In the genomic region with DNA sequence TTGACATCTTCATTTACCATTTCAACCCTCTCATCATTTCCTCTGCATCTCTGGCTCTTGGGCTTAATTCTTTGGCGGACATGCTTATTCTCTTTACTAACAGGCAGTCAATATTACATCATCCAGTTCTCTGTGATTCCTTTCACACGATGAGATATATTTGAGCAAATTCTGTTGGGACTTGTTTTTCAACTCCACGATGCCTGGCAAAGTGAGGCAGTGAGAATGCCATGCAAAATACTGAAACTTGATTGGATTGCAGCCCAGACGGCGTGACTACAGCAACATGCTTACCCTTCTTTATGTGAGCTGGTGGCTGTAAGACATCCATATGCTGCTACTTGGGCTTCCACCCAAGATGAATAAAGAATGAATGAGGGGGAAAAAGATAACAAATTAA, we compare ENCODE assay signal across 20 cellular contexts.
A peak's percentile ranks its signal among the peaks of the same experiment; 100 is the strongest.
DNase-seq lines count a peak whose midpoint lies in the region; ATAC-seq and TF ChIP-seq lines count a peak whose summit lies in the region.
"Had no signal": no experiment of that assay in that cellular context is flagged by ENCODE, and none has a peak within 500 bp of the region (broad histone marks: within the 10 kb centered on the region; RNA-seq: fewer than 3 reads in every experiment).

No MANE protein-coding gene starts in this region.

- H3K4me3 ChIP-seq in GM23338 (no peak overlapping the region), epithelial cell of esophagus (ENCODE audit: low read length) (no peak overlapping the region), upper lobe of right lung (no peak overlapping the region)
- H3K4me3 ChIP-seq: hepatocyte, right atrium auricular region had no signal

- H3F3A ChIP-seq in GM23338 (replicated peaks; ENCODE audit: low read depth), result no peaks in the 10 kb centered on the region

- no peaks in the 10 kb centered on the region for H3K9me3 Mint-ChIP-seq in GM23338
- H3K9me3 Mint-ChIP-seq in activated T-helper 1 cell treated with anti-CD3 and anti-CD28 coated beads, Interleukin-12 subunit alpha, Interleukin-12 subunit beta, Interleukin-2, Interleukin-4 antibody, amounts not matched to agents 30 ng/mL and 10 ng/mL and 1 ng/mL, durations not matched to agents 14 hours and 24 hours and 36 hours, result no peaks in the 10 kb centered on the region
- H3K9me3 Mint-ChIP-seq: activated naive CD4-positive, alpha-beta T cell treated with anti-CD3 and anti-CD28 coated beads, Interleukin-2, amount 50 U/mL, for 72 hours; activated T-cell treated with anti-CD3 and anti-CD28 coated beads, Interleukin-2, amount 50 U/mL, for 4 hours had no signal

- TF ChIP-seq CTCF in GM23338 (conservative IDR thresholded peaks at IDR 0.05; ENCODE audit: low read depth in 2 of 2) (no peak), epithelial cell of esophagus (IDR thresholded peaks at IDR 0.05; ENCODE audit: insufficient read depth, low read depth, low read length, missing control alignments) (no peak), upper lobe of right lung (IDR thresholded peaks at IDR 0.05) (no peak)

- H3K27ac Mint-ChIP-seq in GM23338, result no peak overlapping the region
- no peak overlapping the region for H3K27ac Mint-ChIP-seq in activated T-helper 1 cell treated with anti-CD3 and anti-CD28 coated beads, Interleukin-12 subunit alpha, Interleukin-12 subunit beta, Interleukin-2, Interleukin-4 antibody, amounts not matched to agents 30 ng/mL and 10 ng/mL and 1 ng/mL, durations not matched to agents 14 hours and 24 hours and 36 hours
- H3K27ac Mint-ChIP-seq: activated naive CD4-positive, alpha-beta T cell treated with anti-CD3 and anti-CD28 coated beads, Interleukin-2, amount 50 U/mL, for 72 hours had no signal

- no peaks in the 10 kb centered on the region for H4K20me1 ChIP-seq in GM23338 (replicated peaks; ENCODE audit: insufficient read depth)

- no peak overlapping the region for H3K4me3 Mint-ChIP-seq in GM23338
- no peak overlapping the region for H3K4me3 Mint-ChIP-seq in activated T-helper 1 cell treated with anti-CD3 and anti-CD28 coated beads, Interleukin-12 subunit alpha, Interleukin-12 subunit beta, Interleukin-2, Interleukin-4 antibody, amounts not matched to agents 30 ng/mL and 10 ng/mL and 1 ng/mL, durations not matched to agents 14 hours and 24 hours and 36 hours
- H3K4me3 Mint-ChIP-seq: activated T-cell treated with anti-CD3 and anti-CD28 coated beads, Interleukin-2, amount 50 U/mL, for 4 hours had no signal

- intact Hi-C loops in activated T-helper 1 cell treated with anti-CD3 and anti-CD28 coated beads, Interleukin-12 subunit alpha, Interleukin-12 subunit beta, Interleukin-2, Interleukin-4 antibody, amounts not matched to agents 30 ng/mL and 10 ng/mL and 1 ng/mL, durations not matched to agents 14 hours and 24 hours and 36 hours (cut with micrococcal nuclease), result no loop called here
- intact Hi-C loops in upper lobe of right lung (cut with DNase I), result no loop called here

- H3K4me1 ChIP-seq in GM23338 (ENCODE audit: insufficient read depth), result peaks cover 6% of the 10 kb centered on the region; the same call in 1 of the 2 replicates
- no peaks in the 10 kb centered on the region for H3K4me1 ChIP-seq in upper lobe of right lung

- H3K27me3 Mint-ChIP-seq in GM23338 (ENCODE audit: insufficient read depth, low read depth, poor library complexity), result no peaks in the 10 kb centered on the region
- H3K27me3 Mint-ChIP-seq in activated T-helper 1 cell treated with anti-CD3 and anti-CD28 coated beads, Interleukin-12 subunit alpha, Interleukin-12 subunit beta, Interleukin-2, Interleukin-4 antibody, amounts not matched to agents 30 ng/mL and 10 ng/mL and 1 ng/mL, durations not matched to agents 14 hours and 24 hours and 36 hours (ENCODE audit: insufficient read depth), result peaks cover 3% of the 10 kb centered on the region

- DNase-seq in GM23338 (ENCODE audit: low spot score), result no peak
- peak; percentile 98 for DNase-seq in NCI-H446 treated with DMSO at 0.1 percent for 48 hours (lab: John Stamatoyannopoulos, UW)
- DNase-seq in epithelial cell of esophagus (ENCODE audit: low read depth), result peak; percentile 98
- peak; percentile 54 for DNase-seq in retina
- DNase-seq in NCI-H1105 (lab: John Stamatoyannopoulos, UW), result no peak
- no peak for DNase-seq in activated T-helper 1 cell treated with anti-CD3 and anti-CD28 coated beads, Interleukin-12 subunit alpha, Interleukin-12 subunit beta, Interleukin-2, Interleukin-4 antibody, amounts not matched to agents 30 ng/mL and 10 ng/mL and 1 ng/mL, durations not matched to agents 14 hours and 24 hours and 36 hours (ENCODE audit: low spot score)
- no peak for DNase-seq in NCI-H2081 (lab: John Stamatoyannopoulos, UW)
- no peak for DNase-seq in upper lobe of right lung
- DNase-seq: activated CD4-positive, alpha-beta T cell treated with anti-CD3 and anti-CD28 coated beads, Interleukin-2, amount 50 U/mL, for 48 hours; activated T-cell treated with anti-CD3 and anti-CD28 coated beads, Interleukin-2, amount 50 U/mL, for 4 hours; COR-L47; effector CD4-positive, alpha-beta T cell; kidney glomerular epithelial cell; midbrain; NCI-H2029 treated with DMSO at 0.1 percent for 48 hours; Right ventricle myocardium superior; WERI-Rb-1 had no signal

- H3K36me3 Mint-ChIP-seq in GM23338 (ENCODE audit: low read depth), result no peaks in the 10 kb centered on the region
- H3K36me3 Mint-ChIP-seq in activated T-helper 1 cell treated with anti-CD3 and anti-CD28 coated beads, Interleukin-12 subunit alpha, Interleukin-12 subunit beta, Interleukin-2, Interleukin-4 antibody, amounts not matched to agents 30 ng/mL and 10 ng/mL and 1 ng/mL, durations not matched to agents 14 hours and 24 hours and 36 hours (ENCODE audit: low read depth), result no peaks in the 10 kb centered on the region
- H3K36me3 Mint-ChIP-seq: activated naive CD4-positive, alpha-beta T cell treated with anti-CD3 and anti-CD28 coated beads, Interleukin-2, amount 50 U/mL, for 72 hours had no signal

- no peak for ATAC-seq in GM23338
- no peak for ATAC-seq in upper lobe of right lung
- ATAC-seq: activated naive CD4-positive, alpha-beta T cell treated with anti-CD3 and anti-CD28 coated beads, Interleukin-2, amount 50 U/mL, for 72 hours; activated T-cell treated with anti-CD3 and anti-CD28 coated beads, Interleukin-2, amount 50 U/mL, for 4 hours had no signal

- no peaks in the 10 kb centered on the region for H3K9me3 ChIP-seq in upper lobe of right lung
- H3K9me3 ChIP-seq: right atrium auricular region had no signal

- peak overlapping the region; percentile 91 for H2AFZ ChIP-seq in GM23338
- H2AFZ ChIP-seq: hepatocyte had no signal

- H3K4me2 ChIP-seq in GM23338, result no peak overlapping the region
- H3K4me2 ChIP-seq: hepatocyte had no signal

- no peaks in the 10 kb centered on the region for H3K9me2 ChIP-seq in GM23338 (ENCODE audit: insufficient read depth)

- no peaks in the 10 kb centered on the region for H3K36me3 ChIP-seq in GM23338 (ENCODE audit: insufficient read depth)
- H3K36me3 ChIP-seq in upper lobe of right lung, result no peaks in the 10 kb centered on the region
- H3K36me3 ChIP-seq: right atrium auricular region, WERI-Rb-1 had no signal

- H3K27me3 ChIP-seq in GM23338 (ENCODE audit: insufficient read depth) (no peaks in the 10 kb centered on the region), upper lobe of right lung (peaks cover 5% of the 10 kb centered on the region)
- H3K27me3 ChIP-seq: hepatocyte, right atrium auricular region had no signal

- H3K4me1 Mint-ChIP-seq in GM23338, result peaks cover 10% of the 10 kb centered on the region; the same call in 2 of the 3 replicates
- no peaks in the 10 kb centered on the region for H3K4me1 Mint-ChIP-seq in activated T-helper 1 cell treated with anti-CD3 and anti-CD28 coated beads, Interleukin-12 subunit alpha, Interleukin-12 subunit beta, Interleukin-2, Interleukin-4 antibody, amounts not matched to agents 30 ng/mL and 10 ng/mL and 1 ng/mL, durations not matched to agents 14 hours and 24 hours and 36 hours (ENCODE audit: low read depth)

- H3K27ac ChIP-seq in GM23338 (ENCODE audit: low read depth), result no peak overlapping the region
- H3K27ac ChIP-seq in upper lobe of right lung, result no peak overlapping the region
- H3K27ac ChIP-seq: right atrium auricular region, WERI-Rb-1 had no signal

- H3K79me2 ChIP-seq in GM23338 (replicated peaks; ENCODE audit: insufficient read depth), result no peaks in the 10 kb centered on the region
- H3K79me2 ChIP-seq: hepatocyte had no signal

TF ChIP-seq in GM23338, 12 proteins besides CTCF, POLR2A, EP300 and RAD21 (continues in another document):
- TF ChIP-seq STAT1 (IDR thresholded peaks at IDR 0.05; ENCODE audit: unreplicated experiment) (no peak), JUNB (IDR thresholded peaks at IDR 0.05; ENCODE audit: unreplicated experiment) (no peak)
- TF ChIP-seq, protein P1, sequence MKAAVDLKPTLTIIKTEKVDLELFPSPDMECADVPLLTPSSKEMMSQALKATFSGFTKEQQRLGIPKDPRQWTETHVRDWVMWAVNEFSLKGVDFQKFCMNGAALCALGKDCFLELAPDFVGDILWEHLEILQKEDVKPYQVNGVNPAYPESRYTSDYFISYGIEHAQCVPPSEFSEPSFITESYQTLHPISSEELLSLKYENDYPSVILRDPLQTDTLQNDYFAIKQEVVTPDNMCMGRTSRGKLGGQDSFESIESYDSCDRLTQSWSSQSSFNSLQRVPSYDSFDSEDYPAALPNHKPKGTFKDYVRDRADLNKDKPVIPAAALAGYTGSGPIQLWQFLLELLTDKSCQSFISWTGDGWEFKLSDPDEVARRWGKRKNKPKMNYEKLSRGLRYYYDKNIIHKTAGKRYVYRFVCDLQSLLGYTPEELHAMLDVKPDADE (IDR thresholded peaks at IDR 0.05), result no peak

Comparison
In these comparisons a context has a peak if more than half of its experiments do, and no peak if none do; other contexts are left out.
1. DNase-seq: peak in NCI-H446 treated with DMSO at 0.1 percent for 48 hours (single experiment), epithelial cell of esophagus (single experiment) and retina (single experiment); none in GM23338 (single experiment), NCI-H1105 (single experiment), activated T-helper 1 cell treated with anti-CD3 and anti-CD28 coated beads, Interleukin-12 subunit alpha, Interleukin-12 subunit beta, Interleukin-2, Interleukin-4 antibody, amounts not matched to agents 30 ng/mL and 10 ng/mL and 1 ng/mL, durations not matched to agents 14 hours and 24 hours and 36 hours (single experiment), NCI-H2081 (0 of 2) and upper lobe of right lung (single experiment).